Comparison of ENCODE assay signal across 39 cellular contexts in genomic region chr12:108177131-108177530, GRCh38. TPM values are rescaled to one million over a fixed set of nuclear protein-coding genes. Genes with fewer than 3 reads are reported as not detected.
DNase-seq lines count a peak whose midpoint lies in the region; ATAC-seq, FAIRE-seq and TF ChIP-seq lines count a peak whose summit lies in the region.
"Had no signal": no experiment of that assay in that cellular context is flagged by ENCODE, and none has a peak within 500 bp of the region (broad histone marks: within the 10 kb centered on the region; RNA-seq: fewer than 3 reads in every experiment).

No MANE protein-coding gene starts in this region.

- TF ChIP-seq RAD21 in K562 (CRISPR knock-in tag; conservative IDR thresholded peaks at IDR 0.05 in 1 of 2, IDR thresholded peaks at IDR 0.05 in 1 of 2) (no peak), H1 (IDR thresholded peaks at IDR 0.05 in 1 of 2, conservative IDR thresholded peaks at IDR 0.05 in 1 of 2; ENCODE audit: low read depth in 2 of 2, low read length in 2 of 2) (no peak)

- H2AK5ac ChIP-seq in H1 (ENCODE audit: low read depth, low read length), result peak overlapping the region; percentile 40; the same call in 1 of the 2 replicates

- H3K4me1 ChIP-seq in K562 (replicated peaks in 1 of 2; ENCODE audit: control insufficient read depth in 2 of 2, insufficient read depth in 2 of 2, low read length in 2 of 2) (no peaks in the 10 kb centered on the region), H1 (replicated peaks in 1 of 4; ENCODE audit: control insufficient read depth in 3 of 4, insufficient read depth in 4 of 4, low read length in 3 of 4) (peaks cover 3 to 16% (median 8%) of the 10 kb centered on the region in 4 experiments; a peak in 6 of 7 replicates), stomach smooth muscle (ENCODE audit: control insufficient read depth, insufficient read depth, low read length) (peaks cover 43% of the 10 kb centered on the region), thyroid gland (peaks cover 52 to 63% of the 10 kb centered on the region in 2 donors)
- H3K4me1 ChIP-seq: A549; BLaER1; BLaER1 treated with 17β-estradiol and CSF1 and Interleukin-3, amounts not matched to agents 10 nM and 100 nM; Caco-2 had no signal

- H3K18ac ChIP-seq in H1 (ENCODE audit: extremely low read depth, low read length), result no peak overlapping the region

- TF ChIP-seq POLR2A in K562 (conservative IDR thresholded peaks at IDR 0.05) (no peak), H1 (IDR thresholded peaks at IDR 0.05; ENCODE audit: control extremely low read depth in 1 of 2, low read depth in 2 of 2, low read length in 2 of 2) (no peak), thyroid gland (IDR thresholded peaks at IDR 0.05) (no peak)

- H4K8ac ChIP-seq in H1 (ENCODE audit: extremely low read depth, insufficient read depth, low read length), result no peak overlapping the region

- H3K9me3 ChIP-seq in K562 (replicated peaks; ENCODE audit: control insufficient read depth, insufficient read depth, low read depth, low read length), result no peaks in the 10 kb centered on the region
- H3K9me3 ChIP-seq in H1 (ENCODE audit: insufficient read depth in 2 of 2, low read depth in 1 of 2, low read length in 1 of 2), result peaks cover 0 to 4% of the 10 kb centered on the region in 2 experiments
- peaks cover 0 to 4% of the 10 kb centered on the region in 2 donors for H3K9me3 ChIP-seq in stomach smooth muscle (ENCODE audit: control insufficient read depth in 2 of 2, low read length in 2 of 2)
- H3K9me3 ChIP-seq in thyroid gland, result no peaks in the 10 kb centered on the region
- H3K9me3 ChIP-seq: A549; BE2C; BLaER1; BLaER1 treated with 17β-estradiol and CSF1 and Interleukin-3, amounts not matched to agents 10 nM and 100 nM; Caco-2 had no signal

- H2BK20ac ChIP-seq in H1 (ENCODE audit: low read length), result no peak overlapping the region

- H3K79me2 ChIP-seq in K562 (ENCODE audit: control insufficient read depth, insufficient read depth, low read length), result no peaks in the 10 kb centered on the region
- H3K79me2 ChIP-seq in H1 (ENCODE audit: control insufficient read depth in 1 of 2, insufficient read depth in 2 of 2, low read length in 2 of 2), result no peaks in the 10 kb centered on the region

- no peak overlapping the region for H3K23ac ChIP-seq in H1 (ENCODE audit: insufficient read length)

- H3K4me2 ChIP-seq in K562 (ENCODE audit: insufficient read depth, low read length), result no peak overlapping the region
- H3K4me2 ChIP-seq in H1 (ENCODE audit: insufficient read depth in 1 of 2, low read depth in 2 of 2, low read length in 2 of 2), result no peak overlapping the region
- H3K4me2 ChIP-seq: A549; BLaER1; BLaER1 treated with 17β-estradiol and CSF1 and Interleukin-3, amounts not matched to agents 10 nM and 100 nM had no signal

- DNase-seq in K562 (ENCODE audit: extremely low read depth in 1 of 4, low spot score in 3 of 4) (no peak), H1 (ENCODE audit: low read depth in 1 of 2, low spot score in 2 of 2) (no peak), thyroid gland (peak; percentile 56 to 60), 8988T (no peak), NCI-H1417 treated with DMSO at 0.1 percent for 48 hours (lab: John Stamatoyannopoulos, UW) (no peak), ureter (ENCODE audit: low spot score) (no peak)
- DNase-seq: ACHN; AML-193; BE2C; C1 segment of cervical spinal cord; Caco-2; Calu3; CD4-positive, alpha-beta memory T cell; CD4-positive, alpha-beta T cell; CD4-positive, CD25-positive, alpha-beta regulatory T cell; CD8-positive, alpha-beta memory T cell; CD8-positive, alpha-beta T cell; COR-L47; DMS 273 treated with DMSO at 0.1 percent for 48 hours; DMS153; DMS53; DMS79; DMS79 treated with DMSO at 0.1 percent for 48 hours; DND-41; EL had no signal

- no peak overlapping the region for H4K5ac ChIP-seq in H1 (ENCODE audit: insufficient read length, low read depth, low read length)

- no peak overlapping the region for H2BK120ac ChIP-seq in H1 (replicated peaks; ENCODE audit: low read depth, low read length)

- H3K9ac ChIP-seq in K562 (ENCODE audit: insufficient read depth in 1 of 2, low read depth in 2 of 2, low read length in 2 of 2), result no peak overlapping the region
- H3K9ac ChIP-seq in H1 (replicated peaks in 1 of 4; ENCODE audit: extremely low read depth in 1 of 4, low read depth in 3 of 4, low read length in 3 of 4), result no peak overlapping the region
- no peak overlapping the region for H3K9ac ChIP-seq in stomach smooth muscle (ENCODE audit: low read length in 2 of 2)
- H3K9ac ChIP-seq: BLaER1; BLaER1 treated with 17β-estradiol and CSF1 and Interleukin-3, amounts not matched to agents 10 nM and 100 nM had no signal

- no peak overlapping the region for H4K91ac ChIP-seq in H1 (replicated peaks; ENCODE audit: insufficient read length, low read length)

- BruUV-seq in K562 (replicated peaks; lab: Mats Ljungman, UMichigan), result no TSS peak

- no peak overlapping the region for H2BK5ac ChIP-seq in H1 (ENCODE audit: low read depth, low read length)

- H4K20me1 ChIP-seq in K562 (replicated peaks; ENCODE audit: control insufficient read depth, insufficient read depth, low read length) (no peaks in the 10 kb centered on the region), H1 (replicated peaks in 1 of 2; ENCODE audit: control insufficient read depth in 1 of 2, insufficient read depth in 2 of 2, low read length in 2 of 2) (no peaks in the 10 kb centered on the region)
- H4K20me1 ChIP-seq: BLaER1; BLaER1 treated with 17β-estradiol and CSF1 and Interleukin-3, amounts not matched to agents 10 nM and 100 nM had no signal

- H3K9me1 ChIP-seq in K562 (ENCODE audit: control insufficient read depth, insufficient read depth, low read length), result no peaks in the 10 kb centered on the region

- 17% methylated on average over 3 of the region's 3 CpGs for WGBS in K562 (ENCODE audit: insufficient coverage, low coverage, missing lambda C conversion rate)
- 88% methylated on average over 3 of the region's 3 CpGs; no CpG with 5 or more reads in 1 of the 2 experiments for WGBS in H1 (ENCODE audit: extremely low coverage in 1 of 2, insufficient coverage in 1 of 2, insufficient read length in 1 of 2, insufficient replicate concordance in 2 of 2, low coverage in 1 of 2, low lambda C conversion rate in 2 of 2, missing lambda C conversion rate in 1 of 2), 2 experiments
- WGBS in thyroid gland, 2 donors, result 54 to 64% methylated on average over 3 of the region's 3 CpGs

- H3K4me3 ChIP-seq in K562 (no peak overlapping the region), H1 (ENCODE audit: extremely low read depth in 1 of 4, insufficient read depth in 2 of 4, low read depth in 3 of 4, low read length in 4 of 4) (no peak overlapping the region), stomach smooth muscle (ENCODE audit: low read length in 2 of 2) (no peak overlapping the region), thyroid gland (replicated peaks in 1 of 3) (no peak overlapping the region)
- H3K4me3 ChIP-seq: A549; BLaER1; BLaER1 treated with 17β-estradiol and CSF1 and Interleukin-3, amounts not matched to agents 10 nM and 100 nM had no signal

- TF ChIP-seq EP300 in K562 (IDR thresholded peaks at IDR 0.05; ENCODE audit: low read length) (no peak), H1 (IDR thresholded peaks at IDR 0.05; ENCODE audit: borderline replicate concordance in 1 of 2, low read depth in 2 of 2, low read length in 2 of 2) (no peak)

- H3K27ac ChIP-seq in K562 (ENCODE audit: extremely low read depth, low read depth, low read length) (no peak overlapping the region), H1 (ENCODE audit: low read depth, low read length) (no peak overlapping the region), stomach smooth muscle (ENCODE audit: low read length) (peak overlapping the region; percentile 46), thyroid gland (peak overlapping the region; percentile 1 to 55 (median 13))
- H3K27ac ChIP-seq: 22Rv1; A549; BLaER1; BLaER1 treated with 17β-estradiol and CSF1 and Interleukin-3, amounts not matched to agents 10 nM and 100 nM; C4-2B had no signal

- in situ Hi-C loops in K562 (cut with MboI), result no loop called here

- no peak overlapping the region for H3K4ac ChIP-seq in H1 (replicated peaks; ENCODE audit: insufficient read length, low read depth, low read length)

- H3K23me2 ChIP-seq in H1 (ENCODE audit: low read depth, low read length), result no peaks in the 10 kb centered on the region

- peaks cover 0 to 5% of the 10 kb centered on the region in 2 experiments; a peak in 2 of 5 replicates for H3K27me3 ChIP-seq in K562 (ENCODE audit: control insufficient read depth in 2 of 2, insufficient read depth in 2 of 2, low read length in 2 of 2)
- no peaks in the 10 kb centered on the region for H3K27me3 ChIP-seq in H1 (replicated peaks in 1 of 4; ENCODE audit: control insufficient read depth in 3 of 4, extremely low read depth in 1 of 4, insufficient read depth in 3 of 4, low read length in 3 of 4)
- H3K27me3 ChIP-seq in stomach smooth muscle (ENCODE audit: control insufficient read depth in 1 of 2, insufficient read depth in 2 of 2, low read length in 2 of 2), result no peaks in the 10 kb centered on the region
- no peaks in the 10 kb centered on the region for H3K27me3 ChIP-seq in thyroid gland
- H3K27me3 ChIP-seq: BE2C; BLaER1; BLaER1 treated with 17β-estradiol and CSF1 and Interleukin-3, amounts not matched to agents 10 nM and 100 nM had no signal

- H2AFZ ChIP-seq in K562 (ENCODE audit: low read depth, low read length), result no peak overlapping the region
- no peak overlapping the region for H2AFZ ChIP-seq in H1 (ENCODE audit: low read length)

- CTCF ChIA-PET in K562 (lab: Yijun Ruan, JAX; ENCODE audit: low intra/inter-chr PET ratio), result no interaction called here
- CTCF ChIA-PET in H1 (lab: Charles Lee; ENCODE audit: partially characterized antibody), result interaction anchor here (0.8 to 1.9 kb wide), 3 partner anchors 17 to 280 kb away, joined by 3 to 5 read pairs (median 3); no protein-coding TSS in a partner anchor

- H3K14ac ChIP-seq in H1 (ENCODE audit: insufficient read length), result no peak overlapping the region

- no peak overlapping the region for H2BK15ac ChIP-seq in H1 (ENCODE audit: low read length)

- intact Hi-C loops in K562 (cut with micrococcal nuclease) (no loop called here), thyroid gland (cut with DNase I) (no loop called here)

- ATAC-seq in K562 (no peak), GM18502 (IDR thresholded peaks at IDR 0.05; ENCODE audit: poor library complexity, unreplicated experiment) (no peak)
- ATAC-seq: A549; CD8-positive, alpha-beta T cell had no signal

- no peak overlapping the region for H3K56ac ChIP-seq in H1 (replicated peaks; ENCODE audit: insufficient read length, low read depth, low read length)

- no peaks in the 10 kb centered on the region for H3K36me3 ChIP-seq in K562 (ENCODE audit: control insufficient read depth, insufficient read depth, low read length)
- no peaks in the 10 kb centered on the region for H3K36me3 ChIP-seq in H1 (ENCODE audit: control insufficient read depth in 2 of 4, insufficient read depth in 4 of 4, low read length in 3 of 4)
- no peaks in the 10 kb centered on the region for H3K36me3 ChIP-seq in stomach smooth muscle (ENCODE audit: control insufficient read depth in 2 of 2, insufficient read depth in 2 of 2, low read length in 2 of 2)
- no peaks in the 10 kb centered on the region for H3K36me3 ChIP-seq in thyroid gland
- H3K36me3 ChIP-seq: BE2C; BLaER1; BLaER1 treated with 17β-estradiol and CSF1 and Interleukin-3, amounts not matched to agents 10 nM and 100 nM had no signal

- TF ChIP-seq CTCF in K562 (IDR thresholded peaks at IDR 0.05 in 2 of 3, conservative IDR thresholded peaks at IDR 0.05 in 1 of 3; ENCODE audit: insufficient read depth in 2 of 3, low read depth in 1 of 3, low read length in 3 of 3), result no peak
- no peak for TF ChIP-seq CTCF in H1 (IDR thresholded peaks at IDR 0.05; ENCODE audit: control extremely low read depth in 1 of 3, insufficient read depth in 1 of 3, low read depth in 1 of 3, low read length in 3 of 3)
- no peak for TF ChIP-seq CTCF in thyroid gland (IDR thresholded peaks at IDR 0.05)

- POLR2A ChIA-PET in K562 (lab: Yijun Ruan, JAX), result interaction anchor here (0.5 kb wide), 1 partner anchor 15 kb away, joined by 3 read pairs; no protein-coding TSS in a partner anchor
- POLR2A ChIA-PET in H1 (lab: Charles Lee; ENCODE audit: partially characterized antibody), result interaction anchor here (0.7 kb wide), 1 partner anchor 77 kb away, joined by 3 read pairs; no protein-coding TSS in a partner anchor

- H3K79me1 ChIP-seq in H1 (ENCODE audit: low read depth, low read length), result no peaks in the 10 kb centered on the region

- FAIRE-seq in K562 (lab: Jason Lieb, UNC) (no peak), H1 (lab: Jason Lieb, UNC) (no peak)
- FAIRE-seq: A204.1, A549, D721Med had no signal

- H2BK12ac ChIP-seq in H1 (ENCODE audit: low read depth, low read length), result no peak overlapping the region

RNA-seq across cellular contexts. Expression of gene WSCD2, which starts 48.0 kb away (rescaled TPM):
- 0.65 and 4.6 TPM in 2 replicates for total RNA-seq in K562 (2011; cell fraction: chromatin; rRNA removed; ENCODE audit: low replicate concordance)
- total RNA-seq in K562 (2011; cell fraction: nucleolus; rRNA removed), result 0.33 and 1.8 TPM in 2 replicates
- total RNA-seq in K562 (2011; cell fraction: nucleoplasm; rRNA removed), result 2.8 and 3.4 TPM in 2 replicates
- total RNA-seq in K562 (2014; rRNA removed) (4.0 and 4.9 TPM in 2 replicates), K562 (2014; rRNA removed; fragmentation: Illumina TruSeq; extraction: Trizol) (3.0 TPM in 2 replicates), K562 (2015; rRNA removed; fragmentation: Illumina TruSeq; extraction: Trizol) (13.9 and 14.1 TPM in 2 replicates), K562 (2021) (4.0 and 5.0 TPM in 2 replicates), thyroid gland (100 to 1,000 TPM in 1 of 4 donors, 10 to 100 TPM in 3; 35.5 to 117 (median 81.4) TPM), ureter (43.7 TPM)
- polyA plus RNA-seq in K562 (2011; rRNA removed) (0.88 and 0.91 TPM in 2 replicates), K562 (2014; fragmentation: Illumina TruSeq; extraction: Trizol) (2.8 and 5.2 TPM in 2 replicates), K562 (2014; fragmentation: Nextera tagmentation; extraction: Ambion mirVana) (under 1 TPM; 0.72 to 0.89 TPM), K562 (2014; rRNA removed) (4.1 and 6.0 TPM in 2 replicates), H1 (2011; rRNA removed) (0.99 and 1.3 TPM in 2 replicates)
- polyA plus RNA-seq in K562 (2011; cell fraction: cytosol; rRNA removed), result 0.15 and 0.38 TPM in 2 replicates
- polyA plus RNA-seq in K562 (2011; cell fraction: nucleus; rRNA removed), result 0.50 and 1.4 TPM in 2 replicates
- 9.3 and 12.5 TPM in 2 replicates for polyA plus RNA-seq in K562 (2012)
- 0.11 and 0.57 TPM in 2 replicates for polyA minus RNA-seq in K562 (2011; rRNA and poly(A)+ RNA removed)
- polyA minus RNA-seq in K562 (2011; cell fraction: cytosol; rRNA and poly(A)+ RNA removed), result 1.2 TPM in 1 of 2 replicates, not detected in the other
- polyA minus RNA-seq in K562 (2011; cell fraction: nucleus; rRNA and poly(A)+ RNA removed), result 0.67 and 3.7 TPM in 2 replicates
- 1.7 and 2.2 TPM in 2 replicates for total RNA-seq in H1 (2021; fragmentation: NEBNext Ultra II Directional; extraction: Animal tissue kit (Norgen Biotek cat#: 25700))
- polyA plus RNA-seq in H1 (2011; cell fraction: cytosol; rRNA removed), result 1.00 TPM
- 2.6 TPM for polyA plus RNA-seq in H1 (2011; cell fraction: nucleus; rRNA removed)
- polyA plus RNA-seq in H1 (2012, experiment 1 of 2), result 1.1 to 2.5 TPM (median 1.3 TPM) in 4 replicates
- polyA plus RNA-seq in H1 (2012, experiment 2 of 2), result 1.1 TPM
- polyA plus RNA-seq in H1 (2013, experiment 1 of 2), result 0.73 TPM
- polyA plus RNA-seq in H1 (2013, experiment 2 of 2), result 0.70 TPM
- polyA minus RNA-seq in H1 (2011; rRNA and poly(A)+ RNA removed), result 1.7 and 5.8 TPM in 2 replicates
- 1.9 TPM for polyA minus RNA-seq in H1 (2011; cell fraction: cytosol; rRNA and poly(A)+ RNA removed)
- polyA minus RNA-seq in H1 (2011; cell fraction: nucleus; rRNA and poly(A)+ RNA removed), result 4.1 TPM
- total RNA-seq: A172; A673; Caco-2; Calu3; CD4-positive, alpha-beta memory T cell; CD4-positive, alpha-beta T cell; CD8-positive, alpha-beta memory T cell; CD8-positive, alpha-beta T cell had no signal
- polyA plus RNA-seq: A549; AG04450; BJ; CD14-positive monocyte; CD4-positive, alpha-beta memory T cell had no signal

Comparison
In these comparisons a context has a peak if more than half of its experiments do, and no peak if none do; other contexts are left out.
1. DNase-seq: peak in thyroid gland (2 of 2); none in K562 (0 of 4), H1 (0 of 2), 8988T (single experiment), NCI-H1417 treated with DMSO at 0.1 percent for 48 hours (single experiment) and ureter (single experiment).
2. H3K27ac ChIP-seq: peak in stomach smooth muscle (single experiment) and thyroid gland (3 of 3); none in K562 (single experiment) and H1 (single experiment).